5 cellular contexts compared by ENCODE assay signal in the genomic region with DNA sequence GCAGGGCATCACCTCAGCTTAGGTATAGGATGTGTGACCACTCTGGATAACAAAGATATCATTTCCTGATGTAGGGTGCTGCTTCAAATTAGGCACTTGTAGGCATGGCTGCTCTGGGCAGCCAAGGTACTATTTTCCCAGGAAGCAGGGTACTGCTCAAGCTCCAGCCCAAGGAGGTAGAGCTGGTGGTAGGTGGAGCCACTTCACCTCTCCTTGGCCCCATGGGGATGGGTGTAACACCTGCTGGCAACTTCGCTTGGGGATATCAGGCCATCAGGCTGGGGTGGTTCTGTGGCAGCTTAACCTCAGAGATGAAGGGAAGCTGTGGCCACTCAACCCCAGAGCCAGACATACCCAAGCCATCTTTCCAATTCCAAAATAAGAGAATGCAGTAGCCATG.
"Had no signal": no experiment of that assay in that cellular context is flagged by ENCODE, and none has a peak within 500 bp of the region (broad histone marks: within the 10 kb centered on the region; RNA-seq: fewer than 3 reads in every experiment).

No MANE protein-coding gene starts in this region.

- H3K4me1 Mint-ChIP-seq: GM23338, IgD-negative memory B cell had no signal

- H3K4me3 Mint-ChIP-seq: GM23338, H9, IgD-negative memory B cell had no signal

- H3K36me3 Mint-ChIP-seq: IgD-negative memory B cell had no signal

- H3K27ac Mint-ChIP-seq: GM23338, H9, IgD-negative memory B cell had no signal

- ATAC-seq: GM23338, HepG2 had no signal

- DNase-seq: H9, HCEC 1CT had no signal
